In the genomic region with DNA sequence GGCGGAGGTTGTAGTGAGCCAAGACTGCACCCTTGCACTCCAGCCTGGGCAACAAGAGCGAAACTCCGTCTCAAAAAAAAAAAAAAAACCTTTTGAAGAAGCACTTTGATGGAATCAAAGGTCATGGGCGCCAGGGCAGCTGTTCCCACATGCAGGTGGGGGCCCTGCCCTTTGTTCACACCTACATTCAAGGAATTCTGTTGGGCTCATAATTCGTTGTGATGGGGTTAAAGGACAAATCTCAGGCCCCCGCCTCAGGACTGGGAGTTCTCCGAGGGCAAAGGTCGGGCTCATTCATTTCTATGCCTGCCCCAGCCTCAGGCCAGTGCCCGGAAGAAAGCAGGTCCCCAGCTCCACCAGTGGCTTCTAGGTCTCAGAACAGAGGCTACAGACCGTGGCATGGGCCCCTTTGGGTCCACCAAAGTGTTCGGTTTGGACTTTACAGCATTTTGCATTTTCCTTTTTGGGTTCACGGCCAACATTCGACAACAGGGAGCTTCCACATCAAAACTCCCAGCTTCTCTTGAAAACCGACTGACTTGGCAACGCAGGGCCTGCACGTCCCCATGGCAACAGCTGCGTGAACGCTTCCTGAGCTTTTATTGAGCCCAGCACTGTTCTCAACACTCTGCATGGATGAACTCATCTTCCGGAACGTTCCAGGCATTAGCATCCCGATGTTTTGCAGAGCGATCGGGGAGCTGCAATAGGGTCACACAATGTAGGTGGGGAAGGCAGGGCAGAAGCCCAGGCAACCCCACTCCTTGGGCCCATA, we compare ENCODE assay signal across 14 cellular contexts. TPM values are rescaled to one million over a fixed set of nuclear protein-coding genes. Genes with fewer than 3 reads are reported as not detected.
DNase-seq lines count a peak whose midpoint lies in the region; ATAC-seq, FAIRE-seq and TF ChIP-seq lines count a peak whose summit lies in the region.
"Had no signal": no experiment of that assay in that cellular context is flagged by ENCODE, and none has a peak within 500 bp of the region (broad histone marks: within the 10 kb centered on the region; RNA-seq: fewer than 3 reads in every experiment).

No MANE protein-coding gene starts in this region.

- H3K4me3 ChIP-seq in H1 (ENCODE audit: extremely low read depth in 1 of 4, insufficient read depth in 2 of 4, low read depth in 3 of 4, low read length in 4 of 4) = no peak overlapping the region
- peak overlapping the region; percentile 50 to 52 for H3K4me3 ChIP-seq in mucosa of rectum (ENCODE audit: low read length in 2 of 2)
- peak overlapping the region in 1 of 4 donors; percentile 26 for H3K4me3 ChIP-seq in transverse colon
- no peak overlapping the region for H3K4me3 ChIP-seq in smooth muscle cell

- H3K9ac ChIP-seq in H1 (replicated peaks in 1 of 4; ENCODE audit: extremely low read depth in 1 of 4, low read depth in 3 of 4, low read length in 3 of 4) (no peak overlapping the region), mucosa of rectum (ENCODE audit: low read depth in 1 of 2, low read length in 2 of 2) (peak overlapping the region in 1 of 2 donors; percentile 51), smooth muscle cell (ENCODE audit: low read depth) (no peak overlapping the region)

- H2BK15ac ChIP-seq in H1 (ENCODE audit: low read length) = no peak overlapping the region

- in situ Hi-C loops in transverse colon (cut with MboI; ENCODE audit: low pct_ligation_motif_present in 1 of 4, low pct_unique_long_range_greater_than_20kb in 1 of 4, low sequenced_read_pairs in 3 of 4) = no loop called here

- no peak overlapping the region for H2AK5ac ChIP-seq in H1 (ENCODE audit: low read depth, low read length)

- no peak overlapping the region for H3K4ac ChIP-seq in H1 (replicated peaks; ENCODE audit: insufficient read length, low read depth, low read length)

- H3F3A ChIP-seq in smooth muscle cell (ENCODE audit: low read depth) = no peaks in the 10 kb centered on the region

- H3K27me3 ChIP-seq in H1 (replicated peaks in 1 of 4; ENCODE audit: control insufficient read depth in 3 of 4, extremely low read depth in 1 of 4, insufficient read depth in 3 of 4, low read length in 3 of 4) = no peaks in the 10 kb centered on the region; a peak in 1 of 7 replicates
- no peaks in the 10 kb centered on the region for H3K27me3 ChIP-seq in mucosa of rectum (ENCODE audit: control insufficient read depth in 2 of 2, insufficient read depth in 2 of 2, low read length in 2 of 2)
- H3K27me3 ChIP-seq in transverse colon = no peaks in the 10 kb centered on the region
- H3K27me3 ChIP-seq in smooth muscle cell (ENCODE audit: low read depth) = no peaks in the 10 kb centered on the region

- H2BK5ac ChIP-seq in H1 (ENCODE audit: low read depth, low read length) = no peak overlapping the region

- H2BK120ac ChIP-seq in H1 (replicated peaks; ENCODE audit: low read depth, low read length) = no peak overlapping the region

- no peak overlapping the region for H3K56ac ChIP-seq in H1 (replicated peaks; ENCODE audit: insufficient read length, low read depth, low read length)

- TF ChIP-seq CTCF in H1 (IDR thresholded peaks at IDR 0.05; ENCODE audit: control extremely low read depth in 1 of 3, insufficient read depth in 1 of 3, low read depth in 1 of 3, low read length in 3 of 3) (no peak), transverse colon (IDR thresholded peaks at IDR 0.05) (no peak), smooth muscle cell (IDR thresholded peaks at IDR 0.05; ENCODE audit: borderline replicate concordance, insufficient read depth, poor library complexity, severe bottlenecking) (no peak)

- no peak for FAIRE-seq in H1 (lab: Jason Lieb, UNC)

- TF ChIP-seq RAD21 in H1 (IDR thresholded peaks at IDR 0.05 in 1 of 2, conservative IDR thresholded peaks at IDR 0.05 in 1 of 2; ENCODE audit: low read depth in 2 of 2, low read length in 2 of 2) = no peak

- peak overlapping the region; percentile 63; the same call in 1 of the 2 replicates for H2AFZ ChIP-seq in H1 (ENCODE audit: low read length)
- no peak overlapping the region for H2AFZ ChIP-seq in smooth muscle cell (ENCODE audit: low read depth)

- H3K36me3 ChIP-seq in H1 (ENCODE audit: control insufficient read depth in 2 of 4, insufficient read depth in 4 of 4, low read length in 3 of 4) (no peaks in the 10 kb centered on the region), mucosa of rectum (ENCODE audit: control insufficient read depth in 2 of 2, insufficient read depth in 2 of 2, low read length in 2 of 2) (no peaks in the 10 kb centered on the region), transverse colon (no peaks in the 10 kb centered on the region), smooth muscle cell (ENCODE audit: low read depth) (no peaks in the 10 kb centered on the region)

- H3K23me2 ChIP-seq in H1 (ENCODE audit: low read depth, low read length) = no peaks in the 10 kb centered on the region

- H3K79me2 ChIP-seq in H1 (ENCODE audit: control insufficient read depth in 1 of 2, insufficient read depth in 2 of 2, low read length in 2 of 2) = no peaks in the 10 kb centered on the region
- no peaks in the 10 kb centered on the region for H3K79me2 ChIP-seq in smooth muscle cell (ENCODE audit: low read depth)

- H2BK20ac ChIP-seq in H1 (ENCODE audit: low read length) = no peak overlapping the region

- 89% methylated on average over 23 of the region's 23 CpGs; no CpG with 5 or more reads in 1 of the 2 experiments for WGBS in H1 (ENCODE audit: extremely low coverage in 1 of 2, insufficient coverage in 1 of 2, insufficient read length in 1 of 2, insufficient replicate concordance in 2 of 2, low coverage in 1 of 2, low lambda C conversion rate in 2 of 2, missing lambda C conversion rate in 1 of 2), 2 experiments
- WGBS in transverse colon (ENCODE audit: low coverage in 1 of 2), 2 donors = 44 to 50% methylated on average over 8 to 23 of the region's 23 CpGs
- 83% methylated on average over 23 of the region's 23 CpGs for WGBS in smooth muscle cell (ENCODE audit: low lambda C conversion rate)

- no peak overlapping the region for H3K4me2 ChIP-seq in H1 (ENCODE audit: insufficient read depth in 1 of 2, low read depth in 2 of 2, low read length in 2 of 2)
- no peak overlapping the region for H3K4me2 ChIP-seq in smooth muscle cell

- no peak for TF ChIP-seq EP300 in H1 (IDR thresholded peaks at IDR 0.05; ENCODE audit: borderline replicate concordance in 1 of 2, low read depth in 2 of 2, low read length in 2 of 2)
- no peak for TF ChIP-seq EP300 in transverse colon (IDR thresholded peaks at IDR 0.05; ENCODE audit: low read depth)

- H3K9me3 ChIP-seq in H1 (ENCODE audit: insufficient read depth in 2 of 2, low read depth in 1 of 2, low read length in 1 of 2) (no peaks in the 10 kb centered on the region), mucosa of rectum (ENCODE audit: control insufficient read depth in 2 of 2, low read length in 2 of 2) (no peaks in the 10 kb centered on the region), transverse colon (no peaks in the 10 kb centered on the region), smooth muscle cell (replicated peaks; ENCODE audit: low read depth) (no peaks in the 10 kb centered on the region)

- no peak overlapping the region for H3K18ac ChIP-seq in H1 (ENCODE audit: extremely low read depth, low read length)

- no peak overlapping the region for H3K23ac ChIP-seq in H1 (ENCODE audit: insufficient read length)

- H3K14ac ChIP-seq in H1 (ENCODE audit: insufficient read length) = no peak overlapping the region

- no peak for TF ChIP-seq POLR2A in H1 (IDR thresholded peaks at IDR 0.05; ENCODE audit: control extremely low read depth in 1 of 2, low read depth in 2 of 2, low read length in 2 of 2)
- TF ChIP-seq POLR2A in transverse colon (IDR thresholded peaks at IDR 0.05) = no peak

- DNase-seq in Right ventricle myocardium inferior (ENCODE audit: missing footprints) (peak; percentile 72), Right ventricle myocardium superior (no peak), H1 (ENCODE audit: low read depth in 1 of 2, low spot score in 2 of 2) (no peak), transverse colon (peak; percentile 84), SHP77 (lab: John Stamatoyannopoulos, UW) (no peak), NCI-H1436 (lab: John Stamatoyannopoulos, UW) (no peak), smooth muscle cell (lab: John Stamatoyannopoulos, UW; ENCODE audit: unreplicated experiment) (no peak)
- DNase-seq: activated CD4-positive, alpha-beta T cell treated with anti-CD3 and anti-CD28 coated beads for 4 hours; amniotic stem cell; NCI-H1048; stimulated activated CD4-positive, alpha-beta T cell treated with anti-CD3 and anti-CD28 coated beads, Interleukin-2, amount 100 ng/mL, for 24 hours had no signal

- H4K8ac ChIP-seq in H1 (ENCODE audit: extremely low read depth, insufficient read depth, low read length) = no peak overlapping the region

- no peaks in the 10 kb centered on the region for H3K79me1 ChIP-seq in H1 (ENCODE audit: low read depth, low read length)

- intact Hi-C loops in Right ventricle myocardium inferior (cut with DNase I) (no loop called here), Right ventricle myocardium superior (cut with DNase I) (no loop called here), transverse colon (cut with DNase I; ENCODE audit: low total_unique reads) (no loop called here)

- H3K4me1 ChIP-seq in H1 (replicated peaks in 1 of 4; ENCODE audit: control insufficient read depth in 3 of 4, insufficient read depth in 4 of 4, low read length in 3 of 4) (no peaks in the 10 kb centered on the region), mucosa of rectum (ENCODE audit: control insufficient read depth in 2 of 2, insufficient read depth in 2 of 2, low read length in 2 of 2) (peaks cover 4 to 11% of the 10 kb centered on the region in 2 donors), transverse colon (peaks cover 3 to 23% (median 13%) of the 10 kb centered on the region in 4 donors), smooth muscle cell (ENCODE audit: low read depth) (no peaks in the 10 kb centered on the region)

- H4K91ac ChIP-seq in H1 (replicated peaks; ENCODE audit: insufficient read length, low read length) = no peak overlapping the region

- H3K27ac ChIP-seq in H1 (ENCODE audit: low read depth, low read length) = no peak overlapping the region
- peak overlapping the region; percentile 77 for H3K27ac ChIP-seq in mucosa of rectum (ENCODE audit: low read depth in 2 of 2, low read length in 2 of 2)
- H3K27ac ChIP-seq in transverse colon = peak overlapping the region; percentile 74 to 84 (median 80)
- H3K27ac ChIP-seq in smooth muscle cell (ENCODE audit: low read depth) = no peak overlapping the region

- H2BK12ac ChIP-seq in H1 (ENCODE audit: low read depth, low read length) = no peak overlapping the region

- ATAC-seq in Right ventricle myocardium inferior (no peak), Right ventricle myocardium superior (ENCODE audit: poor library complexity) (no peak)

- no peak overlapping the region for H4K5ac ChIP-seq in H1 (ENCODE audit: insufficient read length, low read depth, low read length)

- POLR2A ChIA-PET in H1 (lab: Charles Lee; ENCODE audit: partially characterized antibody) = interaction anchor here (0.6 to 2.3 kb wide), 7 partner anchors 8 to 1838 kb away, joined by 3 to 8 read pairs (median 4); a partner anchor contains a TSS

- CTCF ChIA-PET in H1 (lab: Charles Lee; ENCODE audit: partially characterized antibody) = interaction anchor here (0.6 to 2.7 kb wide), 3 partner anchors 9 to 1949 kb away, joined by 3 to 11 read pairs (median 4); no protein-coding TSS in a partner anchor

- H4K20me1 ChIP-seq in H1 (replicated peaks in 1 of 2; ENCODE audit: control insufficient read depth in 1 of 2, insufficient read depth in 2 of 2, low read length in 2 of 2) (no peaks in the 10 kb centered on the region), smooth muscle cell (ENCODE audit: low read depth) (no peaks in the 10 kb centered on the region)

RNA-seq across cellular contexts. Expression of a gene that starts 10.1 kb away (rescaled TPM):
- total RNA-seq in Right ventricle myocardium inferior (29.6 TPM), Right ventricle myocardium superior (30.5 TPM), transverse colon (100 to 1,000 TPM in 1 of 4 donors, 10 to 100 TPM in 3; 42.2 to 166 (median 56.1) TPM), smooth muscle cell (35.6 and 65.8 TPM in 2 replicates)
- total RNA-seq in H1 (2021; fragmentation: NEBNext Ultra II Directional; extraction: Animal tissue kit (Norgen Biotek cat#: 25700)) = 56.3 and 60.8 TPM in 2 replicates
- polyA plus RNA-seq in H1 (2011; rRNA removed) (29.3 and 38.5 TPM in 2 replicates), smooth muscle cell (34.7 and 43.0 TPM in 2 replicates)
- polyA plus RNA-seq in H1 (2011; cell fraction: cytosol; rRNA removed) = 62.3 TPM
- 44.0 TPM for polyA plus RNA-seq in H1 (2011; cell fraction: nucleus; rRNA removed)
- polyA plus RNA-seq in H1 (2012, experiment 1 of 2) = 62.5 to 69.8 TPM (median 66.6 TPM) in 4 replicates
- 35.4 TPM for polyA plus RNA-seq in H1 (2012, experiment 2 of 2)
- 56.6 TPM for polyA plus RNA-seq in H1 (2013, experiment 1 of 2)
- polyA plus RNA-seq in H1 (2013, experiment 2 of 2) = 49.7 TPM
- 30.4 TPM in 2 replicates for polyA minus RNA-seq in H1 (2011; rRNA and poly(A)+ RNA removed)
- polyA minus RNA-seq in H1 (2011; cell fraction: cytosol; rRNA and poly(A)+ RNA removed) = 33.5 TPM
- polyA minus RNA-seq in H1 (2011; cell fraction: nucleus; rRNA and poly(A)+ RNA removed) = 13.9 TPM

RNA-seq across cellular contexts. Expression of a gene that starts 21.6 kb away (rescaled TPM):
- total RNA-seq in Right ventricle myocardium inferior (87.9 TPM), Right ventricle myocardium superior (80.8 TPM), transverse colon (100 to 1,000 TPM; 100 to 206 (median 112) TPM), smooth muscle cell (59.1 and 88.3 TPM in 2 replicates)
- 573 and 582 TPM in 2 replicates for total RNA-seq in H1 (2021; fragmentation: NEBNext Ultra II Directional; extraction: Animal tissue kit (Norgen Biotek cat#: 25700))
- polyA plus RNA-seq in H1 (2011; rRNA removed) (143 and 235 TPM in 2 replicates), smooth muscle cell (169 and 179 TPM in 2 replicates)
- polyA plus RNA-seq in H1 (2011; cell fraction: cytosol; rRNA removed) = 164 TPM
- 312 TPM for polyA plus RNA-seq in H1 (2011; cell fraction: nucleus; rRNA removed)
- 535 to 570 TPM (median 550 TPM) in 4 replicates for polyA plus RNA-seq in H1 (2012, experiment 1 of 2)
- 371 TPM for polyA plus RNA-seq in H1 (2012, experiment 2 of 2)
- 276 TPM for polyA plus RNA-seq in H1 (2013, experiment 1 of 2)
- polyA plus RNA-seq in H1 (2013, experiment 2 of 2) = 265 TPM
- polyA minus RNA-seq in H1 (2011; rRNA and poly(A)+ RNA removed) = 157 and 182 TPM in 2 replicates
- 249 TPM for polyA minus RNA-seq in H1 (2011; cell fraction: cytosol; rRNA and poly(A)+ RNA removed)
- polyA minus RNA-seq in H1 (2011; cell fraction: nucleus; rRNA and poly(A)+ RNA removed) = 152 TPM

RNA-seq across cellular contexts. Expression of a gene that starts 27.3 kb away (rescaled TPM):
- 1.1 TPM for total RNA-seq in Right ventricle myocardium inferior
- total RNA-seq in Right ventricle myocardium superior = 0.75 TPM
- 1.9 and 2.1 TPM in 2 replicates for total RNA-seq in H1 (2021; fragmentation: NEBNext Ultra II Directional; extraction: Animal tissue kit (Norgen Biotek cat#: 25700))
- polyA plus RNA-seq in H1 (2011; rRNA removed) = 1.0 and 1.4 TPM in 2 replicates
- 0.67 TPM for polyA plus RNA-seq in H1 (2011; cell fraction: cytosol; rRNA removed)
- 1.1 TPM for polyA plus RNA-seq in H1 (2011; cell fraction: nucleus; rRNA removed)
- polyA plus RNA-seq in H1 (2012, experiment 1 of 2) = 1.0 to 1.3 TPM (median 1.1 TPM) in 4 replicates
- 1.2 TPM for polyA plus RNA-seq in H1 (2012, experiment 2 of 2)
- 0.83 TPM for polyA plus RNA-seq in H1 (2013, experiment 1 of 2)
- polyA plus RNA-seq in H1 (2013, experiment 2 of 2) = 0.81 TPM
- 0.51 and 0.54 TPM in 2 replicates for polyA minus RNA-seq in H1 (2011; rRNA and poly(A)+ RNA removed)
- 2.6 TPM for polyA minus RNA-seq in H1 (2011; cell fraction: cytosol; rRNA and poly(A)+ RNA removed)
- polyA minus RNA-seq in H1 (2011; cell fraction: nucleus; rRNA and poly(A)+ RNA removed) = 0.60 TPM
- total RNA-seq in transverse colon = 1 to 10 TPM; 1.4 to 3.7 (median 1.8) TPM
- total RNA-seq in smooth muscle cell = 0.67 and 1.2 TPM in 2 replicates
- 2.0 and 2.1 TPM in 2 replicates for polyA plus RNA-seq in smooth muscle cell

RNA-seq across cellular contexts. Expression of a gene that starts 30.4 kb away (rescaled TPM):
- 134 TPM for total RNA-seq in Right ventricle myocardium inferior
- 134 TPM for total RNA-seq in Right ventricle myocardium superior
- total RNA-seq in H1 (2021; fragmentation: NEBNext Ultra II Directional; extraction: Animal tissue kit (Norgen Biotek cat#: 25700)) = 66.3 and 75.6 TPM in 2 replicates
- 100 and 145 TPM in 2 replicates for polyA plus RNA-seq in H1 (2011; rRNA removed)
- polyA plus RNA-seq in H1 (2011; cell fraction: cytosol; rRNA removed) = 57.2 TPM
- 63.6 TPM for polyA plus RNA-seq in H1 (2011; cell fraction: nucleus; rRNA removed)
- polyA plus RNA-seq in H1 (2012, experiment 1 of 2) = 25.5 to 66.0 TPM (median 58.6 TPM) in 4 replicates
- polyA plus RNA-seq in H1 (2012, experiment 2 of 2) = 88.7 TPM
- 40.9 TPM for polyA plus RNA-seq in H1 (2013, experiment 1 of 2)
- 38.2 TPM for polyA plus RNA-seq in H1 (2013, experiment 2 of 2)
- polyA minus RNA-seq in H1 (2011; rRNA and poly(A)+ RNA removed) = 5.5 and 9.5 TPM in 2 replicates
- polyA minus RNA-seq in H1 (2011; cell fraction: cytosol; rRNA and poly(A)+ RNA removed) = 29.0 TPM
- polyA minus RNA-seq in H1 (2011; cell fraction: nucleus; rRNA and poly(A)+ RNA removed) = 16.0 TPM
- 100 to 1,000 TPM; 135 to 188 (median 158) TPM for total RNA-seq in transverse colon
- total RNA-seq in smooth muscle cell = 34.4 and 38.2 TPM in 2 replicates
- polyA plus RNA-seq in smooth muscle cell = 100 and 103 TPM in 2 replicates

RNA-seq across cellular contexts. Expression of a gene that starts 30.5 kb away (rescaled TPM):
- total RNA-seq in Right ventricle myocardium inferior = 0.16 TPM
- total RNA-seq in Right ventricle myocardium superior = not detected
- total RNA-seq in H1 (2021; fragmentation: NEBNext Ultra II Directional; extraction: Animal tissue kit (Norgen Biotek cat#: 25700)) = 0.77 TPM in 1 of 2 replicates, not detected in the other
- polyA plus RNA-seq in H1 (2011; rRNA removed) = 0.50 and 0.72 TPM in 2 replicates
- 0.97 TPM for polyA plus RNA-seq in H1 (2011; cell fraction: cytosol; rRNA removed)
- 2.2 TPM for polyA plus RNA-seq in H1 (2011; cell fraction: nucleus; rRNA removed)
- 0.55 to 1.2 TPM (median 0.88 TPM) in 4 replicates for polyA plus RNA-seq in H1 (2012, experiment 1 of 2)
- 0.83 TPM for polyA plus RNA-seq in H1 (2012, experiment 2 of 2)
- polyA plus RNA-seq in H1 (2013, experiment 1 of 2) = 0.22 TPM
- polyA plus RNA-seq in H1 (2013, experiment 2 of 2) = 0.22 TPM
- polyA minus RNA-seq in H1 (2011; rRNA and poly(A)+ RNA removed) = 0.38 TPM in 1 of 2 replicates, not detected in the other
- polyA minus RNA-seq in H1 (2011; cell fraction: cytosol; rRNA and poly(A)+ RNA removed) = not detected
- polyA minus RNA-seq in H1 (2011; cell fraction: nucleus; rRNA and poly(A)+ RNA removed) = not detected
- under 1 TPM in 1 of 4 donors, not detected in 3; 0.32 TPM for total RNA-seq in transverse colon
- total RNA-seq in smooth muscle cell = not detected in 2 replicates
- polyA plus RNA-seq in smooth muscle cell = 0.30 and 0.57 TPM in 2 replicates
- total RNA-seq: RPMI7951, urinary bladder had no signal

Comparison
In these comparisons a context has a peak if more than half of its experiments do, and no peak if none do; other contexts are left out.
1. DNase-seq: peak in Right ventricle myocardium inferior (single experiment) and transverse colon (single experiment); none in Right ventricle myocardium superior (single experiment), H1 (0 of 2), SHP77 (0 of 2), NCI-H1436 (single experiment) and smooth muscle cell (single experiment).
2. H3K27ac ChIP-seq: peak in mucosa of rectum (2 of 2) and transverse colon (4 of 4); none in H1 (single experiment) and smooth muscle cell (single experiment).
3. H3K4me3 ChIP-seq: peak in mucosa of rectum (2 of 2); none in H1 (0 of 4) and smooth muscle cell (single experiment).